10 cellular contexts compared by ENCODE assay signal in the genomic region with DNA sequence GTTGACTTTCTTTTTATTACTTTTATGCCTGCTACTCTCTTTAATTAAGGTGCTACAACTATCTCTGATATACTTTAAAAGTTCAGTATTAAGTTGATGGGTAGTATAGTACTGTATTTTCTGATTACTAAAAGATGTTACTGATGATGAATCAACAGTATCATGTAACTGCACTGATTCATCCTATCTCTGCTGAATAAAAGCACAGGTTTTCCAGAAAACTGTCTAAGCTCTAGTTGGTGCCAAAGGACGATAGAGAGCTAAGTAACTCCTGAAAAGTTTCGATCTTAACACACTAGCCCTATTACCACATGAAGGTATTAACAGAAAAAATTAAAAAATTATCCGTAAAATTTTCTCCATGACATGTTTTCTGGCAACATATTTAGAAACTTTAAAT. TPM values are rescaled to one million over a fixed set of nuclear protein-coding genes. Genes with fewer than 3 reads are reported as not detected.
DNase-seq lines count a peak whose midpoint lies in the region; ATAC-seq and TF ChIP-seq lines count a peak whose summit lies in the region.
"Had no signal": no experiment of that assay in that cellular context is flagged by ENCODE, and none has a peak within 500 bp of the region (broad histone marks: within the 10 kb centered on the region; RNA-seq: fewer than 3 reads in every experiment).

No MANE protein-coding gene starts in this region.

- no peaks in the 10 kb centered on the region for H3K36me3 ChIP-seq in breast epithelium
- 0 out of 2 replicates have a peak, but pooled peaks cover 12% of the 10 kb centered on the region for H3K36me3 ChIP-seq in SU-DHL-6 (ENCODE audit: low read length)
- no peaks in the 10 kb centered on the region for H3K36me3 ChIP-seq in gastroesophageal sphincter
- peaks cover 0 to 5% (median 0%) of the 10 kb centered on the region in 5 donors for H3K36me3 ChIP-seq in subcutaneous abdominal adipose tissue (ENCODE audit: control insufficient read depth in 5 of 5, insufficient read depth in 5 of 5, low read length in 5 of 5)

- H3K4me3 ChIP-seq in breast epithelium (peak overlapping the region in 1 of 3 donors; percentile 96), SU-DHL-6 (ENCODE audit: insufficient read depth, low read length, poor library complexity, severe bottlenecking) (peak overlapping the region; percentile 86), gastroesophageal sphincter (peak overlapping the region in 1 of 2 donors; percentile 88), subcutaneous abdominal adipose tissue (ENCODE audit: low read depth in 1 of 5, low read length in 5 of 5) (peak overlapping the region in 1 of 5 donors; percentile 96)

- H3K79me2 ChIP-seq in SU-DHL-6 (ENCODE audit: insufficient read depth, low read length) = peaks cover 71% of the 10 kb centered on the region

- H3K4me1 ChIP-seq in breast epithelium (peaks cover 5 to 15% of the 10 kb centered on the region in 2 donors), gastroesophageal sphincter (peaks cover 16 to 67% (median 23%) of the 10 kb centered on the region in 3 donors), subcutaneous abdominal adipose tissue (ENCODE audit: control insufficient read depth in 5 of 5, insufficient read depth in 5 of 5, low read length in 5 of 5) (peaks cover 5 to 51% (median 44%) of the 10 kb centered on the region in 5 donors)

- 21 to 33% methylated on average over 3 of the region's 3 CpGs for WGBS in gastroesophageal sphincter (ENCODE audit: low coverage in 1 of 2), 2 donors

- peak overlapping the region; percentile 99 for H3K4me2 ChIP-seq in SU-DHL-6 (ENCODE audit: low read depth, low read length, poor library complexity, severe bottlenecking)

- no peaks in the 10 kb centered on the region for H3K9me3 Mint-ChIP-seq in MCF 10A (ENCODE audit: unreplicated experiment)

- no peak overlapping the region for H2AFZ ChIP-seq in SU-DHL-6 (ENCODE audit: low read depth, low read length, severe bottlenecking)

- TF ChIP-seq POLR2A in breast epithelium (IDR thresholded peaks at IDR 0.05) = no peak
- no peak for TF ChIP-seq POLR2A in gastroesophageal sphincter (IDR thresholded peaks at IDR 0.05)

- H3K4me3 Mint-ChIP-seq in MCF 10A (ENCODE audit: unreplicated experiment) = peak overlapping the region; percentile 91

- DNase-seq in MCF 10A (ENCODE audit: unreplicated experiment) (peak; percentile 28), breast epithelium (ENCODE audit: low spot score in 2 of 2) (no peak), NCI-H446 (lab: John Stamatoyannopoulos, UW) (no peak)
- DNase-seq: DMS53, NCI-H748 treated with DMSO at 0.1 percent for 48 hours had no signal

- peaks cover 31% of the 10 kb centered on the region for H3K36me3 Mint-ChIP-seq in MCF 10A (ENCODE audit: insufficient read depth, unreplicated experiment)

- BruUV-seq in MCF 10A (replicated peaks; lab: Mats Ljungman, UMichigan) = no TSS peak

- peaks cover 39% of the 10 kb centered on the region for H3K4me1 Mint-ChIP-seq in MCF 10A (ENCODE audit: insufficient read depth, unreplicated experiment)

- no peaks in the 10 kb centered on the region for H3K9me2 ChIP-seq in SU-DHL-6 (replicated peaks; ENCODE audit: insufficient read depth, low read length)

- peaks cover 13% of the 10 kb centered on the region for H3F3A ChIP-seq in SU-DHL-6 (ENCODE audit: insufficient read depth)

- intact Hi-C loops in MCF 10A (cut with micrococcal nuclease) (loop anchor here (2.0 kb wide), 1 partner anchor 225 kb away; no protein-coding TSS in a partner anchor), breast epithelium (cut with DNase I; ENCODE audit: low total_unique reads) (no loop called here)

- H3K9ac ChIP-seq in SU-DHL-6 (ENCODE audit: low read length) (peak overlapping the region; percentile 97), subcutaneous abdominal adipose tissue (ENCODE audit: low read length in 5 of 5) (peak overlapping the region in 4 of 5 donors; percentile 43 to 100 (median 99))

- H3K27me3 Mint-ChIP-seq in MCF 10A (ENCODE audit: insufficient read depth, unreplicated experiment) = no peaks in the 10 kb centered on the region

- POLR2A ChIA-PET in MCF 10A (lab: Yijun Ruan, JAX) = interaction anchor here (0.7 to 4.7 kb wide), 8 partner anchors 83 to 687 kb away, joined by 3 to 38 read pairs (median 5); partner anchors contain the start of gene SLC38A1

- CTCF ChIA-PET in MCF 10A (lab: Yijun Ruan, JAX) = interaction anchor here (0.6 kb wide), 1 partner anchor 137 kb away, joined by 3 read pairs; no protein-coding TSS in a partner anchor

- TF ChIP-seq CTCF in MCF 10A (IDR thresholded peaks at IDR 0.05; ENCODE audit: unreplicated experiment) (no peak), breast epithelium (IDR thresholded peaks at IDR 0.05) (no peak), SU-DHL-6 (IDR thresholded peaks at IDR 0.05; ENCODE audit: insufficient read depth, low read length, poor library complexity, severe bottlenecking) (no peak), gastroesophageal sphincter (IDR thresholded peaks at IDR 0.05) (no peak)

- no peak for TF ChIP-seq EP300 in gastroesophageal sphincter (IDR thresholded peaks at IDR 0.05)

- ATAC-seq in gastroesophageal sphincter (no peak), GM19395 (IDR thresholded peaks at IDR 0.05; ENCODE audit: unreplicated experiment) (no peak), HG03139 (IDR thresholded peaks at IDR 0.05; ENCODE audit: unreplicated experiment) (no peak)

- H3K9me3 ChIP-seq in breast epithelium (no peaks in the 10 kb centered on the region), SU-DHL-6 (ENCODE audit: insufficient read depth, low read length) (no peaks in the 10 kb centered on the region), gastroesophageal sphincter (no peaks in the 10 kb centered on the region), subcutaneous abdominal adipose tissue (ENCODE audit: control insufficient read depth in 5 of 5, low read length in 5 of 5) (no peaks in the 10 kb centered on the region)

- no peaks in the 10 kb centered on the region for H3K27me3 ChIP-seq in breast epithelium
- H3K27me3 ChIP-seq in SU-DHL-6 (ENCODE audit: low read length) = no peaks in the 10 kb centered on the region
- no peaks in the 10 kb centered on the region for H3K27me3 ChIP-seq in gastroesophageal sphincter
- no peaks in the 10 kb centered on the region for H3K27me3 ChIP-seq in subcutaneous abdominal adipose tissue (ENCODE audit: control insufficient read depth in 5 of 5, insufficient read depth in 4 of 5, low read length in 5 of 5)

- H4K20me1 ChIP-seq in SU-DHL-6 (ENCODE audit: low read depth, low read length) = peaks cover 15% of the 10 kb centered on the region; the same call in 1 of the 2 replicates

- H3K27ac ChIP-seq in breast epithelium (no peak overlapping the region), SU-DHL-6 (ENCODE audit: low read depth, low read length) (peak overlapping the region; percentile 89; the same call in 1 of the 2 replicates), gastroesophageal sphincter (peak overlapping the region in 3 of 4 donors; percentile 31 to 98 (median 93)), subcutaneous abdominal adipose tissue (ENCODE audit: low read depth, low read length) (peak overlapping the region; percentile 99)

- peak overlapping the region; percentile 82 for H3K27ac Mint-ChIP-seq in MCF 10A (ENCODE audit: low read depth, unreplicated experiment)

RNA-seq across cellular contexts. Expression of gene SCAF11, which starts 2.1 kb away (rescaled TPM):
- 106 and 107 TPM in 2 replicates for total RNA-seq in MCF 10A (2022)
- 100 to 1,000 TPM; 141 to 195 (median 177) TPM for total RNA-seq in breast epithelium
- total RNA-seq in gastroesophageal sphincter = 100 to 1,000 TPM; 124 to 145 (median 137) TPM

Comparison
In these comparisons a context has a peak if more than half of its experiments do, and no peak if none do; other contexts are left out.
1. H3K27ac ChIP-seq: peak in SU-DHL-6 (single experiment), gastroesophageal sphincter (3 of 4) and subcutaneous abdominal adipose tissue (single experiment); none in breast epithelium (0 of 2).